ENCODE assay signal across 10 cellular contexts in genomic region chr6:89562114-89562815, GRCh38.
A peak's percentile ranks its signal among the peaks of the same experiment; 100 is the strongest.
DNase-seq lines count a peak whose midpoint lies in the region; ATAC-seq and TF ChIP-seq lines count a peak whose summit lies in the region.
"Had no signal": no experiment of that assay in that cellular context is flagged by ENCODE, and none has a peak within 500 bp of the region (broad histone marks: within the 10 kb centered on the region; RNA-seq: fewer than 3 reads in every experiment).

No MANE protein-coding gene starts in this region.

- H3K27ac ChIP-seq in rectal smooth muscle tissue (ENCODE audit: low read depth, low read length) (no peak overlapping the region), spleen (no peak overlapping the region)

- ATAC-seq in left ventricle myocardium superior (peak; percentile 65), GM19397 (IDR thresholded peaks at IDR 0.05; ENCODE audit: unreplicated experiment) (no peak), HG02642 (IDR thresholded peaks at IDR 0.05; ENCODE audit: poor library complexity, unreplicated experiment) (no peak)
- no peak for ATAC-seq in activated CD8-positive, alpha-beta T cell treated with anti-CD3 and anti-CD28 coated beads for 36 hours
- ATAC-seq: naive thymus-derived CD4-positive, alpha-beta T cell had no signal

- CTCF ChIA-PET in activated CD8-positive, alpha-beta T cell treated with anti-CD3 and anti-CD28 coated beads for 36 hours (lab: Charles Lee) = interaction anchor here (1.1 kb wide), 1 partner anchor 190 kb away, joined by 3 read pairs; no protein-coding TSS in a partner anchor

- H3K27me3 Mint-ChIP-seq in activated CD8-positive, alpha-beta T cell treated with anti-CD3 and anti-CD28 coated beads for 36 hours = no peaks in the 10 kb centered on the region

- no peaks in the 10 kb centered on the region for H3K36me3 Mint-ChIP-seq in activated CD8-positive, alpha-beta T cell treated with anti-CD3 and anti-CD28 coated beads for 36 hours (ENCODE audit: low read depth)

- intact Hi-C loops in left ventricle myocardium superior (cut with micrococcal nuclease) = no loop called here
- intact Hi-C loops in activated CD8-positive, alpha-beta T cell treated with anti-CD3 and anti-CD28 coated beads for 36 hours (cut with micrococcal nuclease) = no loop called here
- intact Hi-C loops in spleen (cut with DNase I; ENCODE audit: low total_unique reads) = no loop called here

- H3K36me3 ChIP-seq in adipocyte (ENCODE audit: control insufficient read depth, insufficient read depth, low read length, severe bottlenecking) = peaks cover 3% of the 10 kb centered on the region
- no peaks in the 10 kb centered on the region for H3K36me3 ChIP-seq in rectal smooth muscle tissue (ENCODE audit: control insufficient read depth, insufficient read depth, low read length)
- H3K36me3 ChIP-seq in spleen = no peaks in the 10 kb centered on the region

- H3K4me3 Mint-ChIP-seq in activated CD8-positive, alpha-beta T cell treated with anti-CD3 and anti-CD28 coated beads for 36 hours = no peak overlapping the region
- H3K4me3 Mint-ChIP-seq: naive thymus-derived CD4-positive, alpha-beta T cell had no signal

- no peaks in the 10 kb centered on the region for H3K4me1 Mint-ChIP-seq in activated CD8-positive, alpha-beta T cell treated with anti-CD3 and anti-CD28 coated beads for 36 hours (ENCODE audit: low read depth)
- H3K4me1 Mint-ChIP-seq: naive thymus-derived CD4-positive, alpha-beta T cell had no signal

- H3K9me3 ChIP-seq in adipocyte (ENCODE audit: control insufficient read depth, low read length) (peaks cover 11% of the 10 kb centered on the region), spleen (peaks cover 0 to 11% (median 7%) of the 10 kb centered on the region in 8 donors)

- H3K9ac ChIP-seq in adipocyte (ENCODE audit: low read length) (peak overlapping the region; percentile 36), rectal smooth muscle tissue (ENCODE audit: low read length) (no peak overlapping the region)

- peak; percentile 71 for DNase-seq in DMS79 treated with DMSO at 0.1 percent for 48 hours (lab: John Stamatoyannopoulos, UW)
- DNase-seq in adipocyte (ENCODE audit: low read depth) = no peak
- DNase-seq in left ventricle myocardium superior = no peak
- DNase-seq in activated CD8-positive, alpha-beta T cell treated with anti-CD3 and anti-CD28 coated beads for 36 hours = no peak
- no peak for DNase-seq in spleen
- DNase-seq: naive thymus-derived CD4-positive, alpha-beta T cell; NCI-H446 had no signal

- TF ChIP-seq POLR2A in spleen (IDR thresholded peaks at IDR 0.05) = no peak

- peaks cover 4% of the 10 kb centered on the region for H3K9me3 Mint-ChIP-seq in activated CD8-positive, alpha-beta T cell treated with anti-CD3 and anti-CD28 coated beads for 36 hours

- H3K4me3 ChIP-seq in adipocyte (ENCODE audit: low read length) = peak overlapping the region; percentile 62
- H3K4me3 ChIP-seq in rectal smooth muscle tissue (ENCODE audit: low read length) = peak overlapping the region; percentile 30
- H3K4me3 ChIP-seq in spleen = peak overlapping the region in 1 of 8 donors; percentile 16

- H3K27ac Mint-ChIP-seq in activated CD8-positive, alpha-beta T cell treated with anti-CD3 and anti-CD28 coated beads for 36 hours = no peak overlapping the region
- H3K27ac Mint-ChIP-seq: naive thymus-derived CD4-positive, alpha-beta T cell had no signal

- TF ChIP-seq CTCF in activated CD8-positive, alpha-beta T cell treated with anti-CD3 and anti-CD28 coated beads for 36 hours (IDR thresholded peaks at IDR 0.05) = no peak
- no peak for TF ChIP-seq CTCF in spleen (IDR thresholded peaks at IDR 0.05 in 8 of 11, conservative IDR thresholded peaks at IDR 0.05 in 3 of 11)

- H3K4me1 ChIP-seq in adipocyte (ENCODE audit: control insufficient read depth, insufficient read depth, low read length) = peaks cover 36% of the 10 kb centered on the region
- H3K4me1 ChIP-seq in rectal smooth muscle tissue (ENCODE audit: control insufficient read depth, insufficient read depth, low read length) = no peaks in the 10 kb centered on the region
- H3K4me1 ChIP-seq in spleen = no peaks in the 10 kb centered on the region

- H3K27me3 ChIP-seq in adipocyte (replicated peaks; ENCODE audit: control insufficient read depth, insufficient read depth, low read length) (no peaks in the 10 kb centered on the region), rectal smooth muscle tissue (ENCODE audit: control insufficient read depth, insufficient read depth, low read length) (no peaks in the 10 kb centered on the region), spleen (replicated peaks in 1 of 7) (no peaks in the 10 kb centered on the region)

- WGBS in spleen, 5 donors = 64 to 79% (median 79%) methylated on average over 18 of the region's 18 CpGs

- POLR2A ChIA-PET in activated CD8-positive, alpha-beta T cell treated with anti-CD3 and anti-CD28 coated beads for 36 hours (lab: Charles Lee) = no interaction called here
